Comparison of ENCODE assay signal across 32 cellular contexts in genomic region chr6:75843401-75843800, GRCh38.
"Had no signal": no experiment of that assay in that cellular context is flagged by ENCODE, and none has a peak within 500 bp of the region (broad histone marks: within the 10 kb centered on the region; RNA-seq: fewer than 3 reads in every experiment).

No MANE protein-coding gene starts in this region.

- H2AFZ ChIP-seq: parathyroid adenoma had no signal

- H3K27me3 Mint-ChIP-seq: memory B cell; natural killer cell treated with Interleukin-12 subunit alpha and Interleukin-12 subunit beta and Interleukin-15 and Interleukin-18, amount 100 ng/mL, for 72 hours; stimulated activated memory B cell treated with anti-CD40 and anti-IgM and Interleukin-4, amounts not matched to agents 10 μg/mL and 1 μg/mL and 100 μg/mL, for 72 hours had no signal

- H3K36me3 ChIP-seq: neutrophil, thoracic aorta had no signal

- H3K27ac ChIP-seq: esophagus squamous epithelium, lower lobe of right lung, neutrophil, parathyroid adenoma, psoas muscle, skin epidermis, thoracic aorta, tibial nerve had no signal

- H3K27me3 ChIP-seq: esophagus squamous epithelium, heart right ventricle, neutrophil, spleen, tibial nerve, upper lobe of left lung had no signal

- FAIRE-seq: colon, islet of Langerhans, urothelium cell line had no signal

- H3K9me3 ChIP-seq: esophagus squamous epithelium, heart right ventricle, lower lobe of right lung, mucosa of descending colon, neutrophil, psoas muscle, spleen, thoracic aorta, tibial nerve, upper lobe of left lung had no signal

- H3K4me1 Mint-ChIP-seq: endodermal cell; memory B cell; naive B cell; neural crest cell; stimulated activated memory B cell treated with anti-CD40 and anti-IgM and Interleukin-4, amounts not matched to agents 10 μg/mL and 1 μg/mL and 100 μg/mL, for 72 hours had no signal

- ATAC-seq: left cardiac atrium; left ventricle myocardium superior; mucosa of descending colon; natural killer cell treated with Interleukin-12 subunit alpha and Interleukin-12 subunit beta and Interleukin-15 and Interleukin-18, amount 100 ng/mL, for 72 hours; psoas muscle; stimulated activated memory B cell treated with anti-CD40 and anti-IgM and Interleukin-4, amounts not matched to agents 10 μg/mL and 1 μg/mL and 100 μg/mL, for 72 hours; stimulated activated naive CD8-positive, alpha-beta T cell treated with anti-CD3 and anti-CD28 coated beads, Interleukin-15, Interleukin-2, amounts not matched to agents 100 U/mL and 50 U/mL, for 24 hours had no signal

- H3K36me3 Mint-ChIP-seq: memory B cell; naive B cell; natural killer cell treated with Interleukin-12 subunit alpha and Interleukin-12 subunit beta and Interleukin-15 and Interleukin-18, amount 100 ng/mL, for 72 hours; stimulated activated memory B cell treated with anti-CD40 and anti-IgM and Interleukin-4, amounts not matched to agents 10 μg/mL and 1 μg/mL and 100 μg/mL, for 72 hours had no signal

- H3K4me3 Mint-ChIP-seq: endodermal cell; memory B cell; naive B cell; natural killer cell treated with Interleukin-12 subunit alpha and Interleukin-12 subunit beta and Interleukin-15 and Interleukin-18, amount 100 ng/mL, for 72 hours; neural crest cell; stimulated activated memory B cell treated with anti-CD40 and anti-IgM and Interleukin-4, amounts not matched to agents 10 μg/mL and 1 μg/mL and 100 μg/mL, for 72 hours had no signal

- H3K79me2 ChIP-seq: parathyroid adenoma had no signal

- H3K9ac ChIP-seq: parathyroid adenoma had no signal

- H3K27ac Mint-ChIP-seq: endodermal cell; memory B cell; naive B cell; natural killer cell treated with Interleukin-12 subunit alpha and Interleukin-12 subunit beta and Interleukin-15 and Interleukin-18, amount 100 ng/mL, for 72 hours; stimulated activated memory B cell treated with anti-CD40 and anti-IgM and Interleukin-4, amounts not matched to agents 10 μg/mL and 1 μg/mL and 100 μg/mL, for 72 hours had no signal

- H3K9me3 Mint-ChIP-seq: endodermal cell; memory B cell; naive B cell; neural crest cell; stimulated activated memory B cell treated with anti-CD40 and anti-IgM and Interleukin-4, amounts not matched to agents 10 μg/mL and 1 μg/mL and 100 μg/mL, for 72 hours had no signal

- DNase-seq: effector CD8-positive, alpha-beta T cell; endodermal cell; erythroblast; esophagus squamous epithelium; foreskin melanocyte; glutamatergic neuron; heart right ventricle; hippocampal formation; left cardiac atrium; left ventricle myocardium superior; lower lobe of right lung; mucosa of descending colon; naive B cell; psoas muscle; right cardiac atrium; spleen; stimulated activated CD4-positive, alpha-beta T cell treated with anti-CD3 and anti-CD28 coated beads, Interleukin-4, amount 100 ng/mL, for 4 hours; stimulated activated naive CD8-positive, alpha-beta T cell treated with anti-CD3 and anti-CD28 coated beads, Interleukin-15, Interleukin-2, amounts not matched to agents 100 U/mL and 50 U/mL, for 24 hours; substantia nigra; upper lobe of left lung had no signal

- H3K4me3 ChIP-seq: esophagus squamous epithelium, heart right ventricle, lower lobe of right lung, mucosa of descending colon, psoas muscle, skin epidermis, spleen, thoracic aorta, tibial nerve, upper lobe of left lung had no signal

- H3K4me1 ChIP-seq: esophagus squamous epithelium, parathyroid adenoma, psoas muscle, spleen, tibial nerve had no signal
